In the genomic region with DNA sequence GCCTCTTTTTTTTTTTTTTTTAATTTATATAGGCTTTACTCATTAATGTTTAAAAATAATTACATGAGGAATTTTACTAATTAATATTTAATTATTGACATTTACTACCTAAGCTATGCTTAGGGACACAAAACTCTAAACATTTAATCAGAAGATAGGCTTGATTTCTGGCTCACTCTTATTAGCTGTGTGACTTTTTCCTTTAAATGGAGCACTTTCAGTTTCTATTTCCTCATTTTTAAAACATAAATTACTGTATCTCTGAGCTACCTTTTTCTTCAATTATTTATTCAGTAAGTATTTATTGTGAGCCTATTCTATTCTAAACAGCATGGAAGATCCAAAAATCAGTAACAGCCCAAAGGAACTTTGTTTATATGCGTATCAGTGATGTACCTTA, we compare ENCODE assay signal across 19 cellular contexts. TPM values are rescaled to one million over a fixed set of nuclear protein-coding genes. Genes with fewer than 3 reads are reported as not detected.
DNase-seq lines count a peak whose midpoint lies in the region; ATAC-seq and TF ChIP-seq lines count a peak whose summit lies in the region.
"Had no signal": no experiment of that assay in that cellular context is flagged by ENCODE, and none has a peak within 500 bp of the region (broad histone marks: within the 10 kb centered on the region; RNA-seq: fewer than 3 reads in every experiment).

No MANE protein-coding gene starts in this region.

- H3K36me3 ChIP-seq in GM23248 (ENCODE audit: low read depth) (no peaks in the 10 kb centered on the region), osteoblast (ENCODE audit: insufficient read depth, low read length) (peaks cover 4% of the 10 kb centered on the region)
- H3K36me3 ChIP-seq: brain microvascular endothelial cell, uterus had no signal

- no peak for TF ChIP-seq CTCF in osteoblast (IDR thresholded peaks at IDR 0.05; ENCODE audit: extremely low read depth, low read depth, low read length)

- H3K4me1 ChIP-seq in GM23248 (ENCODE audit: insufficient read depth) (peaks cover 23% of the 10 kb centered on the region), osteoblast (ENCODE audit: insufficient read depth, low read length) (peaks cover 21% of the 10 kb centered on the region)
- H3K4me1 ChIP-seq: uterus had no signal

- H3K4me3 Mint-ChIP-seq in T-helper 1 cell treated with Interleukin-12 subunit alpha and Interleukin-12 subunit beta and Interleukin-4 antibody, amounts not matched to agents 30 μg/mL and 1 μg/mL, for 36 hours: peak overlapping the region; percentile 42
- no peak overlapping the region for H3K4me3 Mint-ChIP-seq in activated naive CD8-positive, alpha-beta T cell treated with anti-CD3 and anti-CD28 coated beads, Interleukin-2, amount 50 U/mL, for 24 hours

- H3K9me3 ChIP-seq in GM23248 (ENCODE audit: low read depth): no peaks in the 10 kb centered on the region
- no peaks in the 10 kb centered on the region for H3K9me3 ChIP-seq in osteoblast (ENCODE audit: low read depth, low read length)
- H3K9me3 ChIP-seq: uterus had no signal

- H3K9ac ChIP-seq in GM23248: no peak overlapping the region

- peak overlapping the region; percentile 24 for H3K4me2 ChIP-seq in GM23248 (ENCODE audit: unreplicated experiment)
- H3K4me2 ChIP-seq in osteoblast (ENCODE audit: insufficient read depth, low read length): peak overlapping the region; percentile 45

- peaks cover 7% of the 10 kb centered on the region for H3K36me3 Mint-ChIP-seq in T-helper 1 cell treated with Interleukin-12 subunit alpha and Interleukin-12 subunit beta and Interleukin-4 antibody, amounts not matched to agents 30 μg/mL and 1 μg/mL, for 36 hours (ENCODE audit: low read depth)
- no peaks in the 10 kb centered on the region for H3K36me3 Mint-ChIP-seq in activated naive CD8-positive, alpha-beta T cell treated with anti-CD3 and anti-CD28 coated beads, Interleukin-2, amount 50 U/mL, for 24 hours (ENCODE audit: low read depth)

- no peaks in the 10 kb centered on the region for H3K27me3 ChIP-seq in GM23248 (replicated peaks; ENCODE audit: insufficient read depth)
- H3K27me3 ChIP-seq in osteoblast (ENCODE audit: insufficient read depth, low read length): no peaks in the 10 kb centered on the region
- H3K27me3 ChIP-seq: brain microvascular endothelial cell, uterus had no signal

- peaks cover 9% of the 10 kb centered on the region for H3K27me3 Mint-ChIP-seq in T-helper 1 cell treated with Interleukin-12 subunit alpha and Interleukin-12 subunit beta and Interleukin-4 antibody, amounts not matched to agents 30 μg/mL and 1 μg/mL, for 36 hours (ENCODE audit: low read depth)
- H3K27me3 Mint-ChIP-seq in activated naive CD8-positive, alpha-beta T cell treated with anti-CD3 and anti-CD28 coated beads, Interleukin-2, amount 50 U/mL, for 24 hours: no peaks in the 10 kb centered on the region

- H3K27ac ChIP-seq in GM23248 (no peak overlapping the region), osteoblast (ENCODE audit: low read depth, low read length) (no peak overlapping the region)
- H3K27ac ChIP-seq: brain microvascular endothelial cell, uterus had no signal

- H3K4me3 ChIP-seq in GM23248: no peak overlapping the region
- no peak overlapping the region for H3K4me3 ChIP-seq in osteoblast (ENCODE audit: insufficient read depth, low read length)
- H3K4me3 ChIP-seq: uterus had no signal

- H2AFZ ChIP-seq in GM23248 (peak overlapping the region; percentile 54; the same call in 1 of the 2 replicates), osteoblast (ENCODE audit: low read length) (peak overlapping the region; percentile 28)

- peaks cover 17% of the 10 kb centered on the region for H3F3A ChIP-seq in GM23248 (ENCODE audit: insufficient read depth)

- H3K4me1 Mint-ChIP-seq in T-helper 1 cell treated with Interleukin-12 subunit alpha and Interleukin-12 subunit beta and Interleukin-4 antibody, amounts not matched to agents 30 μg/mL and 1 μg/mL, for 36 hours (ENCODE audit: low read depth): peaks cover 23% of the 10 kb centered on the region
- H3K4me1 Mint-ChIP-seq in activated naive CD8-positive, alpha-beta T cell treated with anti-CD3 and anti-CD28 coated beads, Interleukin-2, amount 50 U/mL, for 24 hours: peaks cover 12% of the 10 kb centered on the region

- 97 to 100% methylated on average over 1 of the region's 1 CpG for WGBS in GM23248 (ENCODE audit: low coverage in 1 of 2, low lambda C conversion rate in 2 of 2, missing lambda C conversion rate in 2 of 2), 2 experiments

- no peak for DNase-seq in T-helper 1 cell
- no peak for DNase-seq in GM23248
- no peak for DNase-seq in activated naive CD8-positive, alpha-beta T cell treated with anti-CD3 and anti-CD28 coated beads, Interleukin-2, amount 50 U/mL, for 24 hours
- no peak for DNase-seq in osteoblast (ENCODE audit: insufficient read length, low spot score, missing footprints)
- no peak for DNase-seq in ecto neural progenitor cell (ENCODE audit: low spot score)
- no peak for DNase-seq in cortex of kidney (lab: John Stamatoyannopoulos, UW)
- DNase-seq: activated CD4-positive, CD25-positive, alpha-beta regulatory T cell; brain microvascular endothelial cell; C1 segment of cervical spinal cord; DMS 273 treated with DMSO at 0.1 percent for 48 hours; foreskin fibroblast; left ventricle myocardium superior; NCI-H2171 treated with DMSO at 0.1 percent for 48 hours; NCI-H69; SHP77 treated with DMSO at 0.1 percent for 48 hours; stimulated activated CD4-positive, alpha-beta T cell treated with anti-CD3 and anti-CD28 coated beads, Interleukin-4, amount 100 ng/mL, for 24 hours; uterus had no signal

- no peaks in the 10 kb centered on the region for H3K9me3 Mint-ChIP-seq in T-helper 1 cell treated with Interleukin-12 subunit alpha and Interleukin-12 subunit beta and Interleukin-4 antibody, amounts not matched to agents 30 μg/mL and 1 μg/mL, for 36 hours
- no peaks in the 10 kb centered on the region for H3K9me3 Mint-ChIP-seq in activated naive CD8-positive, alpha-beta T cell treated with anti-CD3 and anti-CD28 coated beads, Interleukin-2, amount 50 U/mL, for 24 hours

- H3K27ac Mint-ChIP-seq in T-helper 1 cell treated with Interleukin-12 subunit alpha and Interleukin-12 subunit beta and Interleukin-4 antibody, amounts not matched to agents 30 μg/mL and 1 μg/mL, for 36 hours: peak overlapping the region; percentile 69
- peak overlapping the region; percentile 36 for H3K27ac Mint-ChIP-seq in activated naive CD8-positive, alpha-beta T cell treated with anti-CD3 and anti-CD28 coated beads, Interleukin-2, amount 50 U/mL, for 24 hours

- no peaks in the 10 kb centered on the region for H3K79me2 ChIP-seq in GM23248 (ENCODE audit: insufficient read depth)
- H3K79me2 ChIP-seq in osteoblast (ENCODE audit: insufficient read depth, low read length): peaks cover 9% of the 10 kb centered on the region

- H3K9me2 ChIP-seq in GM23248 (ENCODE audit: insufficient read depth): no peaks in the 10 kb centered on the region

- no peak for ATAC-seq in activated naive CD8-positive, alpha-beta T cell treated with anti-CD3 and anti-CD28 coated beads, Interleukin-2, amount 50 U/mL, for 24 hours
- ATAC-seq in HG02981 (IDR thresholded peaks at IDR 0.05; ENCODE audit: unreplicated experiment): no peak
- ATAC-seq: left ventricle myocardium superior had no signal

- H4K20me1 ChIP-seq in GM23248 (ENCODE audit: insufficient read depth) (no peaks in the 10 kb centered on the region), osteoblast (ENCODE audit: insufficient read depth, low read length) (no peaks in the 10 kb centered on the region)

- in situ Hi-C loops in GM23248 (cut with MboI): no loop called here

RNA-seq across cellular contexts. Expression of gene MAP3K7CL, which starts 40.5 kb away (rescaled TPM):
- 14.8 and 18.5 TPM in 2 replicates for total RNA-seq in GM23248 (2014; rRNA removed; shearing (Covaris generic))
- polyA plus RNA-seq in GM23248 (2016; fragmentation: Nextera tagmentation; extraction: Ambion mirVana): 30.0 and 34.3 TPM in 2 replicates
- total RNA-seq in osteoblast: 15.6 and 19.9 TPM in 2 replicates
